In genomic region chr3:75434937-75435778, GRCh38 we compare ENCODE assay signal across 8 cellular contexts.
DNase-seq lines count a peak whose midpoint lies in the region; ATAC-seq and TF ChIP-seq lines count a peak whose summit lies in the region.
"Not testable (repeated sequence)": the region's sequence is repeated elsewhere in the genome, so short reads cannot be mapped to it uniquely, and the experiment has no call there.

No MANE protein-coding gene starts in this region.

- not testable (repeated sequence) for H3K9me3 Mint-ChIP-seq in T-helper 2 cell treated with Interferon-gamma antibody and Interleukin-4, amounts not matched to agents 5 μg/mL and 100 μg/mL, for 36 hours; progenitor cell of endocrine pancreas (ENCODE audit: low read depth)

- peak overlapping the region; percentile 100 for H3K4me3 Mint-ChIP-seq in T-helper 2 cell treated with Interferon-gamma antibody and Interleukin-4, amounts not matched to agents 5 μg/mL and 100 μg/mL, for 36 hours
- peak overlapping the region; percentile 97 for H3K4me3 Mint-ChIP-seq in progenitor cell of endocrine pancreas (ENCODE audit: low read depth)

- H3K27ac Mint-ChIP-seq in T-helper 2 cell treated with Interferon-gamma antibody and Interleukin-4, amounts not matched to agents 5 μg/mL and 100 μg/mL, for 36 hours = peak overlapping the region; percentile 100
- peak overlapping the region; percentile 100 for H3K27ac Mint-ChIP-seq in progenitor cell of endocrine pancreas

- peak overlapping the region; percentile 87 for H3K4me3 ChIP-seq in upper lobe of right lung

- not testable (repeated sequence) for H3K36me3 Mint-ChIP-seq in T-helper 2 cell treated with Interferon-gamma antibody and Interleukin-4, amounts not matched to agents 5 μg/mL and 100 μg/mL, for 36 hours (ENCODE audit: low read depth); progenitor cell of endocrine pancreas (ENCODE audit: insufficient read depth)

- peak overlapping the region; percentile 86 for H3K27ac ChIP-seq in upper lobe of right lung

- peaks cover 15% of the 10 kb centered on the region for H3K4me1 ChIP-seq in upper lobe of right lung

- not testable (repeated sequence) for H3K36me3 ChIP-seq in upper lobe of right lung

- ATAC-seq in HG02885 (IDR thresholded peaks at IDR 0.05; ENCODE audit: poor library complexity, unreplicated experiment) = peak; percentile 99
- ATAC-seq in left ventricle myocardium superior = peak; percentile 100
- peak; percentile 100 for ATAC-seq in upper lobe of right lung

- not testable (repeated sequence) for H3K4me1 Mint-ChIP-seq in T-helper 2 cell treated with Interferon-gamma antibody and Interleukin-4, amounts not matched to agents 5 μg/mL and 100 μg/mL, for 36 hours (ENCODE audit: low read depth); progenitor cell of endocrine pancreas (ENCODE audit: low read depth)

- TF ChIP-seq CTCF in GM13976 (IDR thresholded peaks at IDR 0.05; ENCODE audit: borderline replicate concordance, control extremely low read depth, extremely low read depth, insufficient read depth, missing control alignments); progenitor cell of endocrine pancreas (IDR thresholded peaks at IDR 0.05; ENCODE audit: unreplicated experiment); upper lobe of right lung (IDR thresholded peaks at IDR 0.05): not testable (repeated sequence)

- in situ Hi-C loops in GM13976 (cut with MboI; ENCODE audit: low sequenced_read_pairs, unreplicated experiment) = not testable (repeated sequence)

- DNase-seq in GM13976 (ENCODE audit: low spot score) (peak; percentile 92), NCI-H146 treated with DMSO at 0.1 percent for 48 hours (lab: John Stamatoyannopoulos, UW; ENCODE audit: unreplicated experiment) (peak; percentile 80), anterior cingulate cortex (lab: John Stamatoyannopoulos, UW) (peak in 57 of 58 donors; percentile 75 to 99 (median 97)), left ventricle myocardium superior (peak; percentile 99), progenitor cell of endocrine pancreas (ENCODE audit: low spot score, unreplicated experiment) (peak; percentile 94), upper lobe of right lung (peak; percentile 100)
- peak; percentile 94 for DNase-seq in T-helper 2 cell treated with Interferon-gamma antibody and Interleukin-4, amounts not matched to agents 5 μg/mL and 100 μg/mL, for 36 hours (ENCODE audit: low spot score)

- intact Hi-C loops in left ventricle myocardium superior (cut with micrococcal nuclease); upper lobe of right lung (cut with DNase I): not testable (repeated sequence)

- H3K9me3 ChIP-seq in upper lobe of right lung = not testable (repeated sequence)

- not testable (repeated sequence) for H3K27me3 Mint-ChIP-seq in T-helper 2 cell treated with Interferon-gamma antibody and Interleukin-4, amounts not matched to agents 5 μg/mL and 100 μg/mL, for 36 hours (ENCODE audit: low read depth); progenitor cell of endocrine pancreas

- not testable (repeated sequence) for H3K27me3 ChIP-seq in upper lobe of right lung

Comparison
In these comparisons a context has a peak if more than half of its experiments do, and no peak if none do; other contexts are left out.
1. Peak in every context shown above with its lines: DNase-seq, ATAC-seq, H3K4me3 ChIP-seq and H3K27ac ChIP-seq.